ENCODE assay signal across 15 cellular contexts in genomic region chr20:63701329-63702035, GRCh38. TPM values are rescaled to one million over a fixed set of nuclear protein-coding genes. Genes with fewer than 3 reads are reported as not detected.
DNase-seq lines count a peak whose midpoint lies in the region; ATAC-seq and TF ChIP-seq lines count a peak whose summit lies in the region.
"Had no signal": no experiment of that assay in that cellular context is flagged by ENCODE, and none has a peak within 500 bp of the region (broad histone marks: within the 10 kb centered on the region; RNA-seq: fewer than 3 reads in every experiment).

No MANE protein-coding gene starts in this region.

- intact Hi-C loops in activated CD4-positive, alpha-beta memory T cell treated with anti-CD3 and anti-CD28 coated beads for 36 hours (cut with micrococcal nuclease): no loop called here

- no peaks in the 10 kb centered on the region for H3K9me3 ChIP-seq in BE2C
- no peaks in the 10 kb centered on the region for H3K9me3 ChIP-seq in neural cell (ENCODE audit: low read length)
- H3K9me3 ChIP-seq: adrenal gland, uterus had no signal

- no peak overlapping the region for H3K9ac ChIP-seq in neural cell (ENCODE audit: low read length)

- H4K20me1 ChIP-seq in neural cell (ENCODE audit: insufficient read depth): no peaks in the 10 kb centered on the region

- no peak overlapping the region for H3K27ac ChIP-seq in neural cell (ENCODE audit: low read length)
- H3K27ac ChIP-seq: adrenal gland, hepatocyte, uterus had no signal

- H3K27me3 ChIP-seq in BE2C: no peaks in the 10 kb centered on the region
- no peaks in the 10 kb centered on the region for H3K27me3 ChIP-seq in neural cell (ENCODE audit: insufficient read depth, low read depth, low read length)
- H3K27me3 ChIP-seq: adrenal gland, hepatocyte, uterus had no signal

- peak; percentile 22 for DNase-seq in BE2C
- peak; percentile 1 for DNase-seq in ELF-1 (ENCODE audit: low read depth, low spot score)
- no peak for DNase-seq in activated CD4-positive, alpha-beta memory T cell treated with anti-CD3 and anti-CD28 coated beads for 36 hours
- no peak for DNase-seq in midbrain (lab: John Stamatoyannopoulos, UW)
- DNase-seq: HCEC 1CT; NCI-H2081; stimulated activated naive CD8-positive, alpha-beta T cell treated with anti-CD3 and anti-CD28 coated beads, Interleukin-15, Interleukin-2, amounts not matched to agents 100 U/mL and 50 U/mL, for 24 hours had no signal

- peaks cover 19% of the 10 kb centered on the region for H3K36me3 Mint-ChIP-seq in activated CD4-positive, alpha-beta memory T cell treated with anti-CD3 and anti-CD28 coated beads for 36 hours

- H3K27me3 Mint-ChIP-seq in activated CD4-positive, alpha-beta memory T cell treated with anti-CD3 and anti-CD28 coated beads for 36 hours: no peaks in the 10 kb centered on the region
- H3K27me3 Mint-ChIP-seq: CD8-positive, alpha-beta memory T cell; naive thymus-derived CD8-positive, alpha-beta T cell had no signal

- no peak overlapping the region for H3K4me2 ChIP-seq in neural cell (ENCODE audit: low read length)
- H3K4me2 ChIP-seq: hepatocyte had no signal

- H3K4me3 Mint-ChIP-seq in activated CD4-positive, alpha-beta memory T cell treated with anti-CD3 and anti-CD28 coated beads for 36 hours: no peak overlapping the region
- H3K4me3 Mint-ChIP-seq: CD8-positive, alpha-beta memory T cell; naive thymus-derived CD8-positive, alpha-beta T cell had no signal

- peaks cover 43% of the 10 kb centered on the region for H3K4me1 ChIP-seq in BE2C

- no peak for TF ChIP-seq EP300 in neural cell (conservative IDR thresholded peaks at IDR 0.05; ENCODE audit: poor library complexity, severe bottlenecking)

- H3K4me1 Mint-ChIP-seq in activated CD4-positive, alpha-beta memory T cell treated with anti-CD3 and anti-CD28 coated beads for 36 hours (ENCODE audit: low read depth): peaks cover 45% of the 10 kb centered on the region

- POLR2A ChIA-PET in activated CD4-positive, alpha-beta memory T cell treated with anti-CD3 and anti-CD28 coated beads for 36 hours (lab: Charles Lee): interaction anchor here (1.5 kb wide), 1 partner anchor 12 kb away, joined by 3 read pairs; no protein-coding TSS in a partner anchor

- H3K4me3 ChIP-seq in BE2C (ENCODE audit: low read depth, low read length) (no peak overlapping the region), neural cell (ENCODE audit: low read length) (no peak overlapping the region)
- H3K4me3 ChIP-seq: adrenal gland, hepatocyte, uterus had no signal

- ATAC-seq in HG03565 (IDR thresholded peaks at IDR 0.05; ENCODE audit: unreplicated experiment): no peak
- no peak for ATAC-seq in GM19324 (IDR thresholded peaks at IDR 0.05; ENCODE audit: low FRiP score, unreplicated experiment)
- ATAC-seq: naive thymus-derived CD8-positive, alpha-beta T cell; stimulated activated naive CD8-positive, alpha-beta T cell treated with anti-CD3 and anti-CD28 coated beads, Interleukin-15, Interleukin-2, amounts not matched to agents 100 U/mL and 50 U/mL, for 24 hours had no signal

- no peaks in the 10 kb centered on the region for H3K9me3 Mint-ChIP-seq in activated CD4-positive, alpha-beta memory T cell treated with anti-CD3 and anti-CD28 coated beads for 36 hours
- H3K9me3 Mint-ChIP-seq: CD8-positive, alpha-beta memory T cell; naive thymus-derived CD8-positive, alpha-beta T cell had no signal

- peak overlapping the region; percentile 72 for H3K27ac Mint-ChIP-seq in activated CD4-positive, alpha-beta memory T cell treated with anti-CD3 and anti-CD28 coated beads for 36 hours

- CTCF ChIA-PET in activated CD4-positive, alpha-beta memory T cell treated with anti-CD3 and anti-CD28 coated beads for 36 hours (lab: Charles Lee): no interaction called here

- TF ChIP-seq CTCF in BE2C (IDR thresholded peaks at IDR 0.05; ENCODE audit: low read depth, low read length): no peak
- TF ChIP-seq CTCF in neural cell (IDR thresholded peaks at IDR 0.05; ENCODE audit: poor library complexity, severe bottlenecking): no peak

- H3F3A ChIP-seq in neural cell (ENCODE audit: insufficient read depth, low read length, poor library complexity, severe bottlenecking): no peaks in the 10 kb centered on the region

- no peak overlapping the region for H2AFZ ChIP-seq in neural cell (ENCODE audit: low read depth, low read length)
- H2AFZ ChIP-seq: hepatocyte had no signal

- no peaks in the 10 kb centered on the region for H3K9me2 ChIP-seq in neural cell (ENCODE audit: insufficient read depth, low read length)

- no peak for TF ChIP-seq RAD21 in neural cell (conservative IDR thresholded peaks at IDR 0.05)

- peaks cover 2% of the 10 kb centered on the region for H3K79me2 ChIP-seq in neural cell (replicated peaks; ENCODE audit: insufficient read depth, low read length)

- H3K36me3 ChIP-seq in BE2C (peaks cover 21% of the 10 kb centered on the region), neural cell (ENCODE audit: insufficient read depth, low read length) (no peaks in the 10 kb centered on the region)
- H3K36me3 ChIP-seq: uterus had no signal

TF ChIP-seq in neural cell, 6 proteins besides CTCF, POLR2A, EP300 and RAD21:
- TF ChIP-seq TAF1 (IDR thresholded peaks at IDR 0.05; ENCODE audit: low read depth) (no peak), POLR2AphosphoS5 (IDR thresholded peaks at IDR 0.05) (peak; percentile 10)

RNA-seq across cellular contexts. Expression of gene TNFRSF6B, which starts 5.0 kb away (rescaled TPM):
- polyA plus RNA-seq in BE2C (2012; ENCODE audit: insufficient read depth, insufficient read length, low read depth): not detected
- total RNA-seq in activated CD4-positive, alpha-beta memory T cell treated with anti-CD3 and anti-CD28 coated beads for 36 hours: not detected
- polyA plus RNA-seq in neural cell: 9.4 TPM in 1 of 2 replicates, not detected in the other
- not detected in 2 replicates for polyA minus RNA-seq in neural cell
- total RNA-seq: CD8-positive, alpha-beta memory T cell had no signal

RNA-seq across cellular contexts. Expression of gene ARFRP1, which starts 6.3 kb away (rescaled TPM):
- 115 TPM for polyA plus RNA-seq in BE2C (2012; ENCODE audit: insufficient read depth, insufficient read length, low read depth)
- 10 to 100 TPM; 54.6 to 58.4 TPM for total RNA-seq in activated CD4-positive, alpha-beta memory T cell treated with anti-CD3 and anti-CD28 coated beads for 36 hours
- 70.9 and 78.0 TPM in 2 replicates for polyA plus RNA-seq in neural cell
- 24.1 and 24.7 TPM in 2 replicates for polyA minus RNA-seq in neural cell

RNA-seq across cellular contexts. Expression of gene ZGPAT, which starts 6.4 kb away (rescaled TPM):
- polyA plus RNA-seq in BE2C (2012; ENCODE audit: insufficient read depth, insufficient read length, low read depth): 122 TPM
- 10 to 100 TPM; 28.7 to 29.9 TPM for total RNA-seq in activated CD4-positive, alpha-beta memory T cell treated with anti-CD3 and anti-CD28 coated beads for 36 hours
- polyA plus RNA-seq in neural cell: 60.8 and 67.5 TPM in 2 replicates
- polyA minus RNA-seq in neural cell: 20.6 and 25.8 TPM in 2 replicates

RNA-seq across cellular contexts. Expression of gene LIME1, which starts 35.0 kb away (rescaled TPM):
- 49.0 TPM for polyA plus RNA-seq in BE2C (2012; ENCODE audit: insufficient read depth, insufficient read length, low read depth)
- total RNA-seq in activated CD4-positive, alpha-beta memory T cell treated with anti-CD3 and anti-CD28 coated beads for 36 hours: 10 to 100 TPM; 14.7 to 17.6 TPM
- 65.2 and 83.6 TPM in 2 replicates for polyA plus RNA-seq in neural cell
- polyA minus RNA-seq in neural cell: 9.1 and 11.4 TPM in 2 replicates

RNA-seq across cellular contexts. Expression of gene SLC2A4RG, which starts 38.1 kb away (rescaled TPM):
- 89.5 TPM for polyA plus RNA-seq in BE2C (2012; ENCODE audit: insufficient read depth, insufficient read length, low read depth)
- 10 to 100 TPM; 58.9 to 59.0 TPM for total RNA-seq in activated CD4-positive, alpha-beta memory T cell treated with anti-CD3 and anti-CD28 coated beads for 36 hours
- 52.1 and 61.8 TPM in 2 replicates for polyA plus RNA-seq in neural cell
- 15.3 and 19.4 TPM in 2 replicates for polyA minus RNA-seq in neural cell

Comparison
In these comparisons a context has a peak if more than half of its experiments do, and no peak if none do; other contexts are left out.
1. DNase-seq: peak in BE2C (single experiment) and ELF-1 (single experiment); none in activated CD4-positive, alpha-beta memory T cell treated with anti-CD3 and anti-CD28 coated beads for 36 hours (single experiment) and midbrain (single experiment).